Comparison of ENCODE assay signal across 8 cellular contexts in the genomic region with DNA sequence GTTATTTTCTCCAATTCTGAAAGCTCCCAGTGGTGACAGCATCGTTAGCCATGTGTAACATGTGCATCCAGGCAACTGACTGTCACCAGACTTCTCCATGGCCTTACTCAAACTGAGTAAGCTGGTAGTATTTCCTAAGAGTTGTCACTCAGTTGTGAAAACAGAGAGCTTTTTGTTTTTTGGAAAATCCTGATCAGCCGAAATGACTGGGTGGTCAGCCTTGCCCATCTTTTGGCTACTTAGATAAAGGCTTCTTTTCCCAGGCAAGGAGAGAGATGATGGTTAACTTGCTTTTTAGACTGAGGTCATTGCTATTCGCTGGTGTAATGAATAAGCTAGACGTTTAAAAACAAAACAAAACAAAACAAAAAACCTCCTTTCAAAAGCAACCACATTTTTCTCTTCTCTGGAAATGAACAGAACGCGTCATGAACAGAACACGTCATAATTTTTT.
DNase-seq lines count a peak whose midpoint lies in the region; ATAC-seq and TF ChIP-seq lines count a peak whose summit lies in the region.

No MANE protein-coding gene starts in this region.

- H3K27ac ChIP-seq in neural progenitor cell = no peak overlapping the region

- no peaks in the 10 kb centered on the region for H3K36me3 ChIP-seq in neural progenitor cell

- H3K4me1 Mint-ChIP-seq in activated CD4-positive, alpha-beta memory T cell treated with anti-CD3 and anti-CD28 coated beads for 36 hours (ENCODE audit: low read depth) = peaks cover 82% of the 10 kb centered on the region
- H3K4me1 Mint-ChIP-seq in neural progenitor cell = peaks cover 53% of the 10 kb centered on the region

- peaks cover 83% of the 10 kb centered on the region for H3K36me3 Mint-ChIP-seq in activated CD4-positive, alpha-beta memory T cell treated with anti-CD3 and anti-CD28 coated beads for 36 hours
- H3K36me3 Mint-ChIP-seq in neural progenitor cell = no peaks in the 10 kb centered on the region

- ATAC-seq in left lobe of liver (no peak), GM19035 (IDR thresholded peaks at IDR 0.05; ENCODE audit: unreplicated experiment) (no peak)

- H2AFZ ChIP-seq in neural progenitor cell (replicated peaks) = no peak overlapping the region

- peak overlapping the region; percentile 89 for H3K27ac Mint-ChIP-seq in activated CD4-positive, alpha-beta memory T cell treated with anti-CD3 and anti-CD28 coated beads for 36 hours
- H3K27ac Mint-ChIP-seq in neural progenitor cell = no peak overlapping the region

- H3K9me3 ChIP-seq in neural progenitor cell (ENCODE audit: low read depth) = no peaks in the 10 kb centered on the region

- DNase-seq in Caki2 (ENCODE audit: low read depth) (peak; percentile 91), fibroblast of the aortic adventitia (ENCODE audit: low read depth) (peak; percentile 71), renal cortical epithelial cell (ENCODE audit: low read depth) (peak; percentile 90), left lobe of liver (ENCODE audit: low spot score) (no peak), neural progenitor cell (ENCODE audit: low spot score) (no peak)
- peak; percentile 46 for DNase-seq in activated CD4-positive, alpha-beta memory T cell treated with anti-CD3 and anti-CD28 coated beads for 36 hours
- DNase-seq in stimulated activated CD8-positive, alpha-beta memory T cell treated with anti-CD3 and anti-CD28 coated beads, Interleukin-4, amount 100 ng/mL, for 48 hours = no peak

- no peak for TF ChIP-seq CTCF in fibroblast of the aortic adventitia (IDR thresholded peaks at IDR 0.05; ENCODE audit: insufficient read depth, low read length)
- TF ChIP-seq CTCF in neural progenitor cell (IDR thresholded peaks at IDR 0.05) = no peak

- H3K27me3 Mint-ChIP-seq in activated CD4-positive, alpha-beta memory T cell treated with anti-CD3 and anti-CD28 coated beads for 36 hours = no peaks in the 10 kb centered on the region
- H3K27me3 Mint-ChIP-seq in neural progenitor cell (ENCODE audit: insufficient read depth, low read depth) = peaks cover 7% of the 10 kb centered on the region

- peaks cover 24% of the 10 kb centered on the region for H3K4me1 ChIP-seq in neural progenitor cell

- no peaks in the 10 kb centered on the region for H3K79me2 ChIP-seq in neural progenitor cell (ENCODE audit: low read depth)

- H3K9ac ChIP-seq in neural progenitor cell = no peak overlapping the region

- no peaks in the 10 kb centered on the region for H4K20me1 ChIP-seq in neural progenitor cell (ENCODE audit: low read depth)

- peaks cover 10% of the 10 kb centered on the region for H3F3A ChIP-seq in neural progenitor cell (ENCODE audit: low read depth)

- H3K4me3 ChIP-seq in fibroblast of the aortic adventitia (ENCODE audit: low read depth, low read length) (no peak overlapping the region), neural progenitor cell (no peak overlapping the region)

- H3K4me2 ChIP-seq in neural progenitor cell = no peak overlapping the region

- CTCF ChIA-PET in activated CD4-positive, alpha-beta memory T cell treated with anti-CD3 and anti-CD28 coated beads for 36 hours (lab: Charles Lee) = interaction anchor here (0.6 to 2.0 kb wide), 3 partner anchors 89 to 147 kb away, joined by 3 to 5 read pairs (median 4); no protein-coding TSS in a partner anchor

- in situ Hi-C loops in Caki2 (cut with HindIII; ENCODE audit: low pct_unique_long_range_greater_than_20kb, low sequenced_read_pairs) = no loop called here

- no peaks in the 10 kb centered on the region for H3K27me3 ChIP-seq in neural progenitor cell

- intact Hi-C loops in activated CD4-positive, alpha-beta memory T cell treated with anti-CD3 and anti-CD28 coated beads for 36 hours (cut with micrococcal nuclease) = loop anchor here (1.0 to 10.0 kb wide), 3 partner anchors 20 to 531 kb away; no protein-coding TSS in a partner anchor

- peak overlapping the region; percentile 14 for H3K4me3 Mint-ChIP-seq in activated CD4-positive, alpha-beta memory T cell treated with anti-CD3 and anti-CD28 coated beads for 36 hours
- H3K4me3 Mint-ChIP-seq in neural progenitor cell = no peak overlapping the region

- POLR2A ChIA-PET in activated CD4-positive, alpha-beta memory T cell treated with anti-CD3 and anti-CD28 coated beads for 36 hours (lab: Charles Lee) = interaction anchor here (0.6 to 2.6 kb wide), 15 partner anchors 9 to 474 kb away, joined by 3 to 7 read pairs (median 4); no protein-coding TSS in a partner anchor

- no peaks in the 10 kb centered on the region for H3K9me3 Mint-ChIP-seq in activated CD4-positive, alpha-beta memory T cell treated with anti-CD3 and anti-CD28 coated beads for 36 hours
- no peaks in the 10 kb centered on the region for H3K9me3 Mint-ChIP-seq in neural progenitor cell

Comparison
In these comparisons a context has a peak if more than half of its experiments do, and no peak if none do; other contexts are left out.
1. DNase-seq: peak in Caki2 (single experiment), activated CD4-positive, alpha-beta memory T cell treated with anti-CD3 and anti-CD28 coated beads for 36 hours (single experiment), fibroblast of the aortic adventitia (single experiment) and renal cortical epithelial cell (single experiment); none in left lobe of liver (single experiment), neural progenitor cell (single experiment) and stimulated activated CD8-positive, alpha-beta memory T cell treated with anti-CD3 and anti-CD28 coated beads, Interleukin-4, amount 100 ng/mL, for 48 hours (single experiment).